Comparison of ENCODE assay signal across 12 cellular contexts in the genomic region with DNA sequence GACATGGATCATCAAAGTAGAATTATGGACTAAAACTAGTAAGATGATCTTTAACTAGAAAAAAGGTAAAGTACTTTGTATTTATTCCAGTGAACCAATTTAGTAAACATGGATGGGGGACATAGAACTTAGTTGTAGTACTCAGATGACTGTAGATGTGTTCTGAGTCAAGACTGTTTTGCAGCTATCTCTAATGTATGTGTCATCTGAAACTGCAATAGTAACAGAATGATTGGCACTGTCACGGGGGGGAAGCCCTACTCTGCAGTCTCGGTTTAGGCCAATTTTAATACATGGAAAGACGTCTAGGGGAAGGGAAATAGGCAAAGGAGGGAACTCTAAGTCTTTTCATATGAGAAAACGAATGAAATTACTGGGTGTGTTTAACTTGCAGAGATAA.
A peak's percentile ranks its signal among the peaks of the same experiment; 100 is the strongest.
DNase-seq lines count a peak whose midpoint lies in the region; ATAC-seq and TF ChIP-seq lines count a peak whose summit lies in the region.
"Had no signal": no experiment of that assay in that cellular context is flagged by ENCODE, and none has a peak within 500 bp of the region (broad histone marks: within the 10 kb centered on the region; RNA-seq: fewer than 3 reads in every experiment).

No MANE protein-coding gene starts in this region.

- no peaks in the 10 kb centered on the region for H3K36me3 Mint-ChIP-seq in HFFc6 (ENCODE audit: low read depth)
- H3K36me3 Mint-ChIP-seq: brain had no signal

- no peaks in the 10 kb centered on the region for H3K27me3 Mint-ChIP-seq in HFFc6 (ENCODE audit: insufficient read depth)
- H3K27me3 Mint-ChIP-seq: brain had no signal

- H3K27ac ChIP-seq in caudate nucleus (ENCODE audit: low read depth, low read length) = no peak overlapping the region
- H3K27ac ChIP-seq: neutrophil, testis had no signal

- ATAC-seq in GM19023 (IDR thresholded peaks at IDR 0.05; ENCODE audit: unreplicated experiment) (peak; percentile 97), HG02623 (IDR thresholded peaks at IDR 0.05; ENCODE audit: unreplicated experiment) (peak; percentile 100), HG03442 (IDR thresholded peaks at IDR 0.05; ENCODE audit: unreplicated experiment) (peak; percentile 100)

- peak; percentile 16 for DNase-seq in GM10248 (ENCODE audit: extremely low spot score)
- no peak for DNase-seq in GF-D8 (lab: John Stamatoyannopoulos, UW)
- no peak for DNase-seq in HFFc6
- no peak for DNase-seq in caudate nucleus (lab: John Stamatoyannopoulos, UW)
- DNase-seq in activated gamma-delta T cell (lab: John Stamatoyannopoulos, UW) = no peak
- DNase-seq: stimulated activated CD4-positive, alpha-beta T cell treated with anti-CD3 and anti-CD28 coated beads, Interleukin-1b, Interleukin-23, amount 100 ng/mL, for 48 hours; testis had no signal

- H3K9me3 Mint-ChIP-seq in HFFc6 = peaks cover 5% of the 10 kb centered on the region
- H3K9me3 Mint-ChIP-seq: brain had no signal

- no peak overlapping the region for H3K27ac Mint-ChIP-seq in HFFc6
- H3K27ac Mint-ChIP-seq: brain had no signal

- no peak overlapping the region for H3K4me3 Mint-ChIP-seq in HFFc6
- H3K4me3 Mint-ChIP-seq: brain had no signal

- POLR2A ChIA-PET in GM10248 (lab: Yijun Ruan, JAX) = no interaction called here

- TF ChIP-seq CTCF in GM10248 (IDR thresholded peaks at IDR 0.05; ENCODE audit: control extremely low read depth, extremely low read depth, low read depth, missing control alignments) = no peak
- TF ChIP-seq CTCF in HFFc6 (IDR thresholded peaks at IDR 0.05) = no peak

- CTCF ChIA-PET in GM10248 (lab: Yijun Ruan, JAX) = interaction anchor here (1.1 kb wide), 1 partner anchor 14 kb away, joined by 3 read pairs; no protein-coding TSS in a partner anchor

- H3K4me1 Mint-ChIP-seq in HFFc6 (ENCODE audit: low read depth) = no peaks in the 10 kb centered on the region
- H3K4me1 Mint-ChIP-seq: brain had no signal
